ENCODE assay signal across 30 cellular contexts in the genomic region with DNA sequence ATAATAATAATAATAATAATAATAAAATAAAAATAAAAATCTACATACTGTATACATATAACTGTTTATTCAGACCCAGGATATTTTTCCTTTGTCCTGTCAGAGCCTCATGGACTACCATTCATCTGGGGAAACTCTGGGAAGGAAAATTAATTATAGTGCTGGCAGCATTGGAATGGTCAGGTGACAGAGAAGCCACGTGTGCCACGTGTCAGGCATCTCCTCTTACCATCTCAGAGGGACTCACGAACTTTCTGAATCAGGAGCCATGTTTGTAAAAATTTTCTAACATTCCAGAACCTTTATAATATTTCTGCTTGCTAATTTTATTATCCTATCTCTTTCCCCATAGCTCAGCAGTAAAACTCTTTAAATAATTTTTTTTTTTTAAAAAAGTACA.
DNase-seq lines count a peak whose midpoint lies in the region; ATAC-seq and TF ChIP-seq lines count a peak whose summit lies in the region.
"Had no signal": no experiment of that assay in that cellular context is flagged by ENCODE, and none has a peak within 500 bp of the region (broad histone marks: within the 10 kb centered on the region; RNA-seq: fewer than 3 reads in every experiment).

No MANE protein-coding gene starts in this region.

- in situ Hi-C loops in gastrocnemius medialis (cut with MboI; ENCODE audit: low sequenced_read_pairs in 4 of 4), result loop anchor here (10.0 to 25.0 kb wide), 3 partner anchors 97 to 307 kb away; a partner anchor contains a TSS
- in situ Hi-C loops in transverse colon (cut with MboI; ENCODE audit: low pct_ligation_motif_present in 1 of 4, low pct_unique_long_range_greater_than_20kb in 1 of 4, low sequenced_read_pairs in 3 of 4), result loop anchor here in 1 of 4 donors (10.0 kb wide), 1 partner anchor 97 kb away; a partner anchor contains a TSS

- intact Hi-C loops in gastrocnemius medialis (cut with DNase I; ENCODE audit: low total_unique reads) (no loop called here), transverse colon (cut with DNase I; ENCODE audit: low total_unique reads) (no loop called here)

- H3K9me2 ChIP-seq in MM.1S (replicated peaks; ENCODE audit: insufficient read depth, low read length), result no peaks in the 10 kb centered on the region
- H3K9me2 ChIP-seq: SK-N-SH had no signal

- no peak for TF ChIP-seq CTCF in choroid plexus epithelial cell (conservative IDR thresholded peaks at IDR 0.05; ENCODE audit: low read depth, low read length)
- no peak for TF ChIP-seq CTCF in gastrocnemius medialis (IDR thresholded peaks at IDR 0.05 in 4 of 5, conservative IDR thresholded peaks at IDR 0.05 in 1 of 5)
- TF ChIP-seq CTCF in transverse colon (IDR thresholded peaks at IDR 0.05), result no peak
- no peak for TF ChIP-seq CTCF in MM.1S (IDR thresholded peaks at IDR 0.05; ENCODE audit: low read length)

- H3K4me2 ChIP-seq in MM.1S (ENCODE audit: low read depth, low read length), result no peak overlapping the region
- H3K4me2 ChIP-seq: SK-N-SH, smooth muscle cell had no signal

- peak; percentile 71 to 81 for ATAC-seq in gastrocnemius medialis
- ATAC-seq: activated CD8-positive, alpha-beta memory T cell treated with anti-CD3 and anti-CD28 coated beads, Interleukin-2, amount 10 ng/mL, durations not matched to agents 7 days and 5 days; activated T-cell treated with anti-CD3 and anti-CD28 coated beads, Interleukin-2, amount 50 U/mL, for 4 hours; left lung had no signal

- no peak for TF ChIP-seq EP300 in transverse colon (IDR thresholded peaks at IDR 0.05; ENCODE audit: low read depth)

- WGBS in transverse colon (ENCODE audit: low coverage in 1 of 2), 2 donors, result 50 to 66% methylated on average over 3 of the region's 3 CpGs

- no peak overlapping the region for H3K4me3 ChIP-seq in choroid plexus epithelial cell (ENCODE audit: low read depth, low read length)
- no peak overlapping the region for H3K4me3 ChIP-seq in gastrocnemius medialis
- H3K4me3 ChIP-seq in transverse colon, result no peak overlapping the region
- H3K4me3 ChIP-seq in MM.1S (ENCODE audit: low read length), result no peak overlapping the region
- H3K4me3 ChIP-seq: cardiac muscle cell, colonic mucosa, left lung, smooth muscle cell had no signal

- DNase-seq in NCI-H146 (lab: John Stamatoyannopoulos, UW), result peak; percentile 14
- DNase-seq in NCI-H146 treated with DMSO at 0.1 percent for 48 hours (lab: John Stamatoyannopoulos, UW; ENCODE audit: unreplicated experiment), result no peak
- DNase-seq in NCI-H2171 treated with DMSO at 0.1 percent for 48 hours (lab: John Stamatoyannopoulos, UW), result peak; percentile 32
- DNase-seq in choroid plexus epithelial cell (ENCODE audit: low read depth), result peak; percentile 16
- DNase-seq in gastrocnemius medialis, result peak in 1 of 2 donors; percentile 62
- DNase-seq in transverse colon, result no peak
- DNase-seq in MM.1S, result no peak
- no peak for DNase-seq in HCEC 1CT
- DNase-seq: activated CD4-positive, CD25-positive, alpha-beta regulatory T cell; activated CD8-positive, alpha-beta memory T cell treated with anti-CD3 and anti-CD28 coated beads, Interleukin-2, amount 10 ng/mL, durations not matched to agents 7 days and 5 days; activated gamma-delta T cell treated with Interleukin-2 at 50 U/mL for 16 hours; activated naive CD8-positive, alpha-beta T cell treated with anti-CD3 and anti-CD28 coated beads, Interleukin-2, amount 10 ng/mL, durations not matched to agents 7 days and 5 days; activated T-cell treated with anti-CD3 and anti-CD28 coated beads, Interleukin-2, amount 50 U/mL, for 4 hours; aorta; CD4-positive, alpha-beta memory T cell; colonic mucosa; effector memory CD4-positive, alpha-beta T cell; glutamatergic neuron; GOT3; left lung; NCI-H187 treated with DMSO at 0.1 percent for 48 hours; NCI-H226; NCI-H526 treated with DMSO at 0.1 percent for 48 hours; RPMI8226; SK-N-SH; stimulated activated naive CD4-positive, alpha-beta T cell treated with Interleukin-2 at 50 U/mL for 16 hours had no signal

- no peak overlapping the region for H3K9ac ChIP-seq in MM.1S (ENCODE audit: low read length)
- H3K9ac ChIP-seq: parathyroid adenoma, SK-N-SH had no signal

- H3K4me1 ChIP-seq in gastrocnemius medialis (peaks cover 48 to 51% of the 10 kb centered on the region in 2 donors), transverse colon (peaks cover 16 to 25% (median 18%) of the 10 kb centered on the region in 4 donors), MM.1S (ENCODE audit: low read length) (no peaks in the 10 kb centered on the region)
- H3K4me1 ChIP-seq: parathyroid adenoma had no signal

- H3K36me3 ChIP-seq in gastrocnemius medialis, result no peaks in the 10 kb centered on the region
- no peaks in the 10 kb centered on the region for H3K36me3 ChIP-seq in transverse colon
- no peaks in the 10 kb centered on the region for H3K36me3 ChIP-seq in MM.1S (replicated peaks; ENCODE audit: insufficient read depth, low read length)
- H3K36me3 ChIP-seq: cardiac muscle cell, colonic mucosa, left lung had no signal

- TF ChIP-seq POLR2A in gastrocnemius medialis (IDR thresholded peaks at IDR 0.05) (no peak), transverse colon (IDR thresholded peaks at IDR 0.05) (no peak)

- H3K27ac ChIP-seq in gastrocnemius medialis, result peak overlapping the region; percentile 77 to 84 (median 78)
- H3K27ac ChIP-seq in transverse colon, result no peak overlapping the region
- no peak overlapping the region for H3K27ac ChIP-seq in MM.1S (ENCODE audit: low read length)
- H3K27ac ChIP-seq: colonic mucosa, epithelial cell of prostate, left lung, parathyroid adenoma had no signal

- H3K9me3 ChIP-seq in gastrocnemius medialis (no peaks in the 10 kb centered on the region), transverse colon (no peaks in the 10 kb centered on the region), MM.1S (replicated peaks; ENCODE audit: insufficient read depth, low read length) (no peaks in the 10 kb centered on the region)
- H3K9me3 ChIP-seq: colonic mucosa, left lung, SK-N-SH had no signal

- H2AFZ ChIP-seq in MM.1S (ENCODE audit: low read length), result no peak overlapping the region
- H2AFZ ChIP-seq: parathyroid adenoma had no signal

- no peaks in the 10 kb centered on the region for H3F3A ChIP-seq in MM.1S (ENCODE audit: insufficient read depth, low read length)

- H3K79me2 ChIP-seq in MM.1S (ENCODE audit: low read length), result no peaks in the 10 kb centered on the region
- H3K79me2 ChIP-seq: parathyroid adenoma had no signal

- H4K20me1 ChIP-seq in MM.1S (ENCODE audit: insufficient read depth, low read length), result no peaks in the 10 kb centered on the region

- H3K27me3 ChIP-seq in gastrocnemius medialis, result no peaks in the 10 kb centered on the region
- H3K27me3 ChIP-seq in transverse colon, result no peaks in the 10 kb centered on the region
- H3K27me3 ChIP-seq in MM.1S (replicated peaks; ENCODE audit: insufficient read depth, low read length), result no peaks in the 10 kb centered on the region
- H3K27me3 ChIP-seq: cardiac muscle cell, colonic mucosa, left lung had no signal

Comparison
In these comparisons a context has a peak if more than half of its experiments do, and no peak if none do; other contexts are left out.
1. DNase-seq: peak in NCI-H146 (single experiment), NCI-H2171 treated with DMSO at 0.1 percent for 48 hours (single experiment) and choroid plexus epithelial cell (single experiment); none in NCI-H146 treated with DMSO at 0.1 percent for 48 hours (single experiment), transverse colon (single experiment), MM.1S (single experiment) and HCEC 1CT (single experiment).
2. H3K27ac ChIP-seq: peak in gastrocnemius medialis (4 of 4); none in transverse colon (0 of 4) and MM.1S (single experiment).